ENCODE assay signal across 12 cellular contexts in the genomic region with DNA sequence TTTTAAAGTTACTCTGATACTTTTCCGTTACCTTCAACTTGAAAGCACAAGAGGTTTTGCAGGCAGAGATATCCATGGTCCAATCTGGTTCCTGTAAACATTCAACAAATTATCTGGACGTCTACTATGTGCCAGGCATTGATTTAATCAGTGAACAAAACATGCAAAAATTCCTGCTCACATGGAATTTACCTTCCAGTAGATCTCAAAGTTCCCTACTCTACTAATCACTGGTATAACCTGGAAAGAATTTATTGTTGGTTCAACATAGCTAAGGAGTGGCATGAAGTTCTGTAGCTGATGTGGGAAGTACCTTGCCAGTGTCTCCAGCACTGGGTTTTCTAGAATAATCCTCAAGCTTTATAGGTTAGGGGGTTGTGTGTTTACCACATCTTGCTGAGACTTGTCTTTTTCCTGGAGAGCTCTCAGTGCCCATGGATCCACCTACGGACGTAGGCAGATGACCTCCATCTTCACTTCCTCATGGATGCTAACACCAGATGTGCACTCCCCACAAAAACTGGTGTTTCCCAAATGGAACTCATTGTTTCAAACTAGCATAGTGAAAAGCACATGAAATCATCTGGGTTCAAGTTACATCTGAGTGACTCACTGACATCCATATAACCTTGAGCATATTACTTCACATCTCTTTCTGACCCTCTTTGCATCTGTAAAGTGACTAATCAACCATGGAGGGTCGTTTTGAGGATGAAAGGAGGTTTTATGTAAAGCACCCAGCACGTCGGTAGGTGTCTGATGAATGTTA. TPM values are rescaled to one million over a fixed set of nuclear protein-coding genes. Genes with fewer than 3 reads are reported as not detected.
DNase-seq lines count a peak whose midpoint lies in the region; ATAC-seq and TF ChIP-seq lines count a peak whose summit lies in the region.
"Had no signal": no experiment of that assay in that cellular context is flagged by ENCODE, and none has a peak within 500 bp of the region (broad histone marks: within the 10 kb centered on the region; RNA-seq: fewer than 3 reads in every experiment).

No MANE protein-coding gene starts in this region.

- H3K79me2 ChIP-seq in H9 (ENCODE audit: insufficient read depth, low read length) (peaks cover 14% of the 10 kb centered on the region; the same call in 1 of the 2 replicates), SK-N-SH (ENCODE audit: insufficient read depth) (no peaks in the 10 kb centered on the region)

- WGBS in H9 (ENCODE audit: extremely low coverage, insufficient read length, low lambda C conversion rate): no CpG with 5 or more reads among the region's 7 CpGs
- 48% methylated on average over 7 of the region's 7 CpGs for WGBS in SK-N-SH (ENCODE audit: low lambda C conversion rate)
- WGBS in stomach, 5 donors: 43 to 55% (median 53%) methylated on average over 7 of the region's 7 CpGs
- WGBS in heart right ventricle, 2 donors: 51 to 62% methylated on average over 7 of the region's 7 CpGs

- H4K20me1 ChIP-seq in H9 (ENCODE audit: control insufficient read depth, insufficient read depth, insufficient read length) (no peaks in the 10 kb centered on the region), SK-N-SH (ENCODE audit: insufficient read depth) (no peaks in the 10 kb centered on the region)

- DNase-seq in H9 (no peak), SK-N-SH (no peak), foreskin keratinocyte (peak; percentile 91 to 92), stomach (no peak), heart right ventricle (no peak)
- DNase-seq in stimulated activated naive CD4-positive, alpha-beta T cell treated with Interleukin-2 at 50 U/mL for 16 hours (lab: John Stamatoyannopoulos, UW): no peak
- DNase-seq: activated CD4-positive, alpha-beta memory T cell treated with anti-CD3 and anti-CD28 coated beads for 36 hours; anterior cingulate cortex; heart left ventricle; NCI-H1694 had no signal

- no peak overlapping the region for H3K9ac ChIP-seq in H9 (ENCODE audit: extremely low read depth, insufficient read length, low read length)
- peak overlapping the region; percentile 18; the same call in 1 of the 2 replicates for H3K9ac ChIP-seq in SK-N-SH

- H3K9me3 Mint-ChIP-seq in H9: no peaks in the 10 kb centered on the region
- H3K9me3 Mint-ChIP-seq: activated CD4-positive, alpha-beta memory T cell treated with anti-CD3 and anti-CD28 coated beads for 36 hours had no signal

- H3K27ac Mint-ChIP-seq in H9: peak overlapping the region in 2 of 3 experiments; percentile 69 to 93; a peak in 5 of 7 replicates
- H3K27ac Mint-ChIP-seq: activated CD4-positive, alpha-beta memory T cell treated with anti-CD3 and anti-CD28 coated beads for 36 hours had no signal

- H3K18ac ChIP-seq in H9 (ENCODE audit: insufficient read length, low read depth, low read length): peak overlapping the region; percentile 72

- no peak overlapping the region for H2BK15ac ChIP-seq in H9 (ENCODE audit: low read depth, low read length)

- no peak for TF ChIP-seq POLR2A in stomach (IDR thresholded peaks at IDR 0.05)

- no peak overlapping the region for H2BK120ac ChIP-seq in H9 (ENCODE audit: low read depth, low read length, poor library complexity, severe bottlenecking)

- H3K27ac ChIP-seq in H9 (ENCODE audit: insufficient read length, low read depth, low read length) (peak overlapping the region; percentile 81), SK-N-SH (ENCODE audit: low read depth in 2 of 2, low read length in 1 of 2) (peak overlapping the region in 1 of 2 experiments; percentile 63; a peak in 3 of 4 replicates), foreskin keratinocyte (peak overlapping the region; percentile 94), stomach (peak overlapping the region; percentile 61 to 74 (median 68)), heart right ventricle (no peak overlapping the region)
- H3K27ac ChIP-seq: heart left ventricle had no signal

- H3T11ph ChIP-seq in H9 (ENCODE audit: low read length): no peak overlapping the region

- H4K5ac ChIP-seq in H9 (ENCODE audit: insufficient read length, low read depth, low read length): no peak overlapping the region

- H3K27me3 Mint-ChIP-seq in H9 (ENCODE audit: low read depth): no peaks in the 10 kb centered on the region

- no peaks in the 10 kb centered on the region for H3K9me2 ChIP-seq in SK-N-SH

- no peak for TF ChIP-seq RAD21 in SK-N-SH (IDR thresholded peaks at IDR 0.05; ENCODE audit: low read length)

- H3K4me1 ChIP-seq in H9 (ENCODE audit: insufficient read depth, low read length) (peaks cover 11% of the 10 kb centered on the region), SK-N-SH (ENCODE audit: control insufficient read depth in 1 of 2, insufficient read depth in 2 of 2, low read depth in 1 of 2, low read length in 1 of 2) (peaks cover 0 to 13% of the 10 kb centered on the region in 2 experiments; a peak in 2 of 4 replicates), foreskin keratinocyte (peaks cover 20% of the 10 kb centered on the region), stomach (peaks cover 17 to 52% (median 34%) of the 10 kb centered on the region in 4 donors), heart right ventricle (peaks cover 0 to 3% (median 0%) of the 10 kb centered on the region in 9 donors)
- H3K4me1 ChIP-seq: heart left ventricle had no signal

- H3K23me2 ChIP-seq in H9 (ENCODE audit: insufficient read length, low read depth, low read length, poor library complexity, severe bottlenecking): no peaks in the 10 kb centered on the region

- peak; percentile 86 for ATAC-seq in foreskin keratinocyte
- ATAC-seq in GM21737 (IDR thresholded peaks at IDR 0.05; ENCODE audit: unreplicated experiment): no peak
- no peak for ATAC-seq in heart right ventricle
- ATAC-seq in GM18498 (IDR thresholded peaks at IDR 0.05; ENCODE audit: unreplicated experiment): no peak
- ATAC-seq: heart left ventricle had no signal

- H3K79me1 ChIP-seq in H9 (ENCODE audit: insufficient read depth, low read depth, low read length, poor library complexity, severe bottlenecking): no peaks in the 10 kb centered on the region

- no peak overlapping the region for H2BK20ac ChIP-seq in H9 (ENCODE audit: low read depth, low read length, poor library complexity, severe bottlenecking)

- H3F3A ChIP-seq in SK-N-SH (replicated peaks; ENCODE audit: insufficient read depth): peaks cover 10% of the 10 kb centered on the region

- no peak overlapping the region for H2BK12ac ChIP-seq in H9 (ENCODE audit: insufficient read length, low read depth, low read length)

- H3K4me3 ChIP-seq in SK-N-SH (ENCODE audit: low read depth in 2 of 2, low read length in 1 of 2) (no peak overlapping the region), stomach (no peak overlapping the region), heart right ventricle (no peak overlapping the region)
- H3K4me3 ChIP-seq: heart left ventricle had no signal

- no peak overlapping the region for H4K8ac ChIP-seq in H9 (replicated peaks; ENCODE audit: insufficient read length, low read depth, low read length)

- H3K4me3 Mint-ChIP-seq in H9: no peak overlapping the region
- H3K4me3 Mint-ChIP-seq: activated CD4-positive, alpha-beta memory T cell treated with anti-CD3 and anti-CD28 coated beads for 36 hours had no signal

- H3K14ac ChIP-seq in H9 (ENCODE audit: insufficient read depth, low read length): no peak overlapping the region

- H3K23ac ChIP-seq in H9 (ENCODE audit: insufficient read length, low read depth, low read length): no peak overlapping the region

- H3K4me2 ChIP-seq in H9 (ENCODE audit: insufficient read depth, insufficient read length, low read length) (peak overlapping the region; percentile 36), SK-N-SH (peak overlapping the region; percentile 60)

- no peak overlapping the region for H2AFZ ChIP-seq in H9 (ENCODE audit: low read length)
- peak overlapping the region; percentile 75 for H2AFZ ChIP-seq in SK-N-SH (ENCODE audit: low read depth)

- POLR2A ChIA-PET in SK-N-SH (lab: Yijun Ruan, JAX): no interaction called here

- CTCF ChIA-PET in SK-N-SH (lab: Yijun Ruan, JAX): interaction anchor here (0.6 kb wide), 1 partner anchor 130 kb away, joined by 5 read pairs; no protein-coding TSS in a partner anchor

- H3K56ac ChIP-seq in H9 (ENCODE audit: insufficient read length, low read depth, low read length): no peak overlapping the region

- TF ChIP-seq EP300 in SK-N-SH (IDR thresholded peaks at IDR 0.05; ENCODE audit: borderline replicate concordance in 1 of 2, low read depth in 1 of 2, low read length in 1 of 2) (no peak; a peak in 1 of 4 replicates), stomach (IDR thresholded peaks at IDR 0.05) (no peak)

- H4K91ac ChIP-seq in H9 (ENCODE audit: insufficient read length, low read depth, low read length): no peak overlapping the region

- H3K9me3 ChIP-seq in H9 (ENCODE audit: control insufficient read depth, low read depth, low read length) (no peaks in the 10 kb centered on the region), SK-N-SH (no peaks in the 10 kb centered on the region), stomach (no peaks in the 10 kb centered on the region), heart right ventricle (no peaks in the 10 kb centered on the region)
- H3K9me3 ChIP-seq: heart left ventricle had no signal

- H3K36me3 Mint-ChIP-seq in H9 (ENCODE audit: insufficient read depth in 1 of 3, low read depth in 3 of 3): peaks cover 7 to 28% (median 17%) of the 10 kb centered on the region in 3 experiments; a peak in 6 of 7 replicates
- H3K36me3 Mint-ChIP-seq: activated CD4-positive, alpha-beta memory T cell treated with anti-CD3 and anti-CD28 coated beads for 36 hours had no signal

- no peaks in the 10 kb centered on the region for H3K27me3 ChIP-seq in H9 (ENCODE audit: insufficient read depth, low read length)
- H3K27me3 ChIP-seq in SK-N-SH (ENCODE audit: insufficient read depth): no peaks in the 10 kb centered on the region
- H3K27me3 ChIP-seq in foreskin keratinocyte: no peaks in the 10 kb centered on the region
- H3K27me3 ChIP-seq in stomach: peaks cover 0 to 23% (median 0%) of the 10 kb centered on the region in 3 donors
- peaks cover 0 to 42% (median 31%) of the 10 kb centered on the region in 7 donors for H3K27me3 ChIP-seq in heart right ventricle

- H3K4ac ChIP-seq in H9 (ENCODE audit: low read depth, low read length): no peak overlapping the region

- intact Hi-C loops in stomach (cut with DNase I; ENCODE audit: low total_unique reads): no loop called here
- intact Hi-C loops in heart right ventricle (cut with DNase I): no loop called here

- TF ChIP-seq CTCF in H9 (conservative IDR thresholded peaks at IDR 0.05) (no peak), SK-N-SH (IDR thresholded peaks at IDR 0.05) (no peak), foreskin keratinocyte (conservative IDR thresholded peaks at IDR 0.05) (no peak), stomach (IDR thresholded peaks at IDR 0.05) (no peak), heart right ventricle (IDR thresholded peaks at IDR 0.05) (no peak)

- peaks cover 33 to 36% of the 10 kb centered on the region in 2 experiments for H3K4me1 Mint-ChIP-seq in H9

- no peaks in the 10 kb centered on the region for H3K36me3 ChIP-seq in SK-N-SH (replicated peaks in 1 of 2; ENCODE audit: control insufficient read depth in 1 of 2, insufficient read depth in 2 of 2, low read length in 1 of 2)
- H3K36me3 ChIP-seq in stomach: peaks cover 0 to 26% (median 14%) of the 10 kb centered on the region in 4 donors
- H3K36me3 ChIP-seq in heart right ventricle: no peaks in the 10 kb centered on the region
- H3K36me3 ChIP-seq: heart left ventricle had no signal

- no peak overlapping the region for H2BK5ac ChIP-seq in H9 (ENCODE audit: insufficient read length, low read length)

- peak overlapping the region; percentile 18 for H2AK5ac ChIP-seq in H9 (ENCODE audit: insufficient read length, low read length)

RNA-seq across cellular contexts. Expression of a gene that starts 10.0 kb away (rescaled TPM):
- total RNA-seq in H9 (2021): 105 and 109 TPM in 2 replicates
- 6.5 and 7.4 TPM in 2 replicates for polyA plus RNA-seq in SK-N-SH (2012; rRNA removed)
- polyA plus RNA-seq in SK-N-SH (2012; cell fraction: cytosol; rRNA removed): 7.2 and 8.0 TPM in 2 replicates
- 3.8 and 10.0 TPM in 2 replicates for polyA plus RNA-seq in SK-N-SH (2012; cell fraction: nucleus; rRNA removed)
- 4.0 and 4.1 TPM in 2 replicates for total RNA-seq in foreskin keratinocyte
- 0.73 and 0.78 TPM in 2 replicates for polyA plus RNA-seq in foreskin keratinocyte
- total RNA-seq in stomach: 10 to 100 TPM; 17.5 to 81.9 (median 52.3) TPM
- 10 to 100 TPM in 1 of 3 donors, 1 to 10 TPM in 2; 4.4 to 12.5 (median 7.3) TPM for polyA plus RNA-seq in stomach
- total RNA-seq in heart right ventricle: 1 to 10 TPM in 9 of 10 donors, under 1 TPM in 1; 0.98 to 3.1 (median 1.9) TPM
- 1 to 10 TPM in 1 of 2 donors, under 1 TPM in 1; 0.30 to 6.5 TPM for polyA plus RNA-seq in heart right ventricle

RNA-seq across cellular contexts. Expression of a gene that starts 57.4 kb away (rescaled TPM):
- total RNA-seq in H9 (2021) (61.0 and 63.6 TPM in 2 replicates), foreskin keratinocyte (29.0 and 30.6 TPM in 2 replicates), stomach (10 to 100 TPM in 3 of 5 donors, 1 to 10 TPM in 2; 4.7 to 55.1 (median 17.4) TPM), heart right ventricle (10 to 100 TPM in 9 of 10 donors, 1 to 10 TPM in 1; 7.3 to 17.9 (median 14.3) TPM)
- polyA plus RNA-seq in SK-N-SH (2012; rRNA removed) (23.4 and 24.9 TPM in 2 replicates), foreskin keratinocyte (13.8 and 15.4 TPM in 2 replicates), stomach (10 to 100 TPM in 2 of 3 donors, 1 to 10 TPM in 1; 7.5 to 12.4 (median 11.4) TPM), heart right ventricle (10 to 100 TPM; 10.5 to 14.5 TPM)
- polyA plus RNA-seq in SK-N-SH (2012; cell fraction: cytosol; rRNA removed): 29.0 and 36.2 TPM in 2 replicates
- 15.4 and 28.5 TPM in 2 replicates for polyA plus RNA-seq in SK-N-SH (2012; cell fraction: nucleus; rRNA removed)

Comparison
In these comparisons a context has a peak if more than half of its experiments do, and no peak if none do; other contexts are left out.
1. DNase-seq: peak in foreskin keratinocyte (2 of 2); none in H9 (single experiment), SK-N-SH (single experiment), stomach (single experiment), heart right ventricle (0 of 2) and stimulated activated naive CD4-positive, alpha-beta T cell treated with Interleukin-2 at 50 U/mL for 16 hours (single experiment).
2. H3K27ac ChIP-seq: peak in H9 (single experiment), foreskin keratinocyte (single experiment) and stomach (5 of 5); none in heart right ventricle (0 of 10).